17 cellular contexts compared by ENCODE assay signal in genomic region chr2:4715065-4715464, GRCh38.
DNase-seq lines count a peak whose midpoint lies in the region; TF ChIP-seq lines count a peak whose summit lies in the region.
"Had no signal": no experiment of that assay in that cellular context is flagged by ENCODE, and none has a peak within 500 bp of the region (broad histone marks: within the 10 kb centered on the region; RNA-seq: fewer than 3 reads in every experiment).

No MANE protein-coding gene starts in this region.

- DNase-seq in NCI-H2107 treated with DMSO at 0.1 percent for 48 hours (lab: John Stamatoyannopoulos, UW; ENCODE audit: unreplicated experiment) (peak; percentile 21), NCI-H2107 (lab: John Stamatoyannopoulos, UW) (no peak), NB4 (ENCODE audit: low read depth) (peak; percentile 4), SK-N-DZ (ENCODE audit: low spot score) (peak; percentile 18), left kidney (ENCODE audit: low read depth, low spot score) (peak; percentile 6), substantia nigra (lab: John Stamatoyannopoulos, UW) (no peak), UCSD-AML1 (lab: John Stamatoyannopoulos, UW; ENCODE audit: unreplicated experiment) (no peak), AG20443 (ENCODE audit: low spot score) (no peak)
- DNase-seq: activated CD4-positive, alpha-beta T cell treated with anti-CD3 and anti-CD28 coated beads for 1 hour; activated naive CD8-positive, alpha-beta T cell treated with anti-CD3 and anti-CD28 coated beads, Interleukin-2, amount 10 ng/mL, durations not matched to agents 7 days and 5 days; CD8-positive, alpha-beta T cell; GF-D8; islet precursor cell; NCI-H1105; occipital lobe; stimulated activated naive CD8-positive, alpha-beta T cell treated with anti-CD3 and anti-CD28 coated beads, Interleukin-15, Interleukin-2, amounts not matched to agents 100 U/mL and 50 U/mL, for 24 hours had no signal

- H3K27ac ChIP-seq in substantia nigra (ENCODE audit: low read depth, low read length, poor library complexity, severe bottlenecking), result no peak overlapping the region
- H3K27ac ChIP-seq: gastroesophageal sphincter had no signal

- no peak overlapping the region for H3K4me3 ChIP-seq in NB4 (ENCODE audit: low read depth, low read length)
- H3K4me3 ChIP-seq: gastroesophageal sphincter had no signal

- TF ChIP-seq POLR2A in NB4 (IDR thresholded peaks at IDR 0.05; ENCODE audit: extremely low read depth, insufficient read length), result no peak

- TF ChIP-seq CTCF in NB4 (IDR thresholded peaks at IDR 0.05; ENCODE audit: low read depth, low read length), result peak; percentile 11

Comparison
In these comparisons a context has a peak if more than half of its experiments do, and no peak if none do; other contexts are left out.
1. DNase-seq: peak in NCI-H2107 treated with DMSO at 0.1 percent for 48 hours (single experiment), NB4 (single experiment), SK-N-DZ (single experiment) and left kidney (single experiment); none in NCI-H2107 (single experiment), substantia nigra (0 of 49), UCSD-AML1 (single experiment) and AG20443 (single experiment).